Comparison of ENCODE assay signal across 29 cellular contexts in genomic region chr10:88377510-88377909, GRCh38.
"Had no signal": no experiment of that assay in that cellular context is flagged by ENCODE, and none has a peak within 500 bp of the region (broad histone marks: within the 10 kb centered on the region; RNA-seq: fewer than 3 reads in every experiment).

No MANE protein-coding gene starts in this region.

- DNase-seq: activated CD4-positive, alpha-beta memory T cell treated with anti-CD3 and anti-CD28 coated beads for 36 hours; activated CD4-positive, alpha-beta T cell treated with anti-CD3 and anti-CD28 coated beads, Interleukin-2, amount 10 ng/mL, durations not matched to agents 7 days and 5 days; activated CD4-positive, CD25-positive, alpha-beta regulatory T cell; activated CD8-positive, alpha-beta memory T cell treated with anti-CD3 and anti-CD28 coated beads for 24 hours; activated effector memory CD4-positive, alpha-beta T cell treated with anti-CD3 and anti-CD28 coated beads, Interleukin-2, amount 50 U/mL, for 16 hours; activated naive CD4-positive, alpha-beta T cell treated with Interleukin-2 at 50 U/mL for 16 hours; activated naive CD8-positive, alpha-beta T cell treated with anti-CD3 and anti-CD28 coated beads, Interleukin-2, amount 50 U/mL, for 24 hours; activated T-cell treated with anti-CD3 and anti-CD28 coated beads, Interleukin-2, amount 50 U/mL, for 4 hours; amygdala; brain microvascular endothelial cell; cerebellar nuclear complex; MV-4-11; NCI-H1105; NCI-H1436; NCI-H1694 treated with DMSO at 0.1 percent for 48 hours; NCI-H2029 treated with DMSO at 0.1 percent for 48 hours; NCI-H510A treated with DMSO at 0.1 percent for 48 hours; NCI-H69; NK-92 treated with Interleukin-12 subunit alpha and Interleukin-12 subunit beta, amount 100 ng/mL, for 24 hours; OCI-M1; Right ventricle myocardium superior; SJCRH30; SK-N-SH; T-helper 1 cell had no signal

- H3K4me1 ChIP-seq: SJCRH30 had no signal

- H3K9ac ChIP-seq: SK-N-SH had no signal

- H3K27me3 ChIP-seq: brain microvascular endothelial cell, cardiac muscle cell, SJCRH30 had no signal

- H3K27ac ChIP-seq: brain microvascular endothelial cell, cardiac muscle cell, RWPE1, SJCRH30, VCaP had no signal

- H3K36me3 ChIP-seq: brain microvascular endothelial cell, cardiac muscle cell, SJCRH30 had no signal

- ATAC-seq: activated naive CD4-positive, alpha-beta T cell treated with anti-CD3 and anti-CD28 coated beads, Interleukin-2, amount 50 U/mL, for 72 hours; activated naive CD8-positive, alpha-beta T cell treated with anti-CD3 and anti-CD28 coated beads, Interleukin-2, amount 50 U/mL, for 24 hours; activated T-cell treated with anti-CD3 and anti-CD28 coated beads, Interleukin-2, amount 50 U/mL, for 4 hours; Panc1 had no signal

- H3K9me3 ChIP-seq: SJCRH30 had no signal

- H3K4me3 ChIP-seq: cardiac muscle cell, SJCRH30 had no signal

- H3K4me2 ChIP-seq: SK-N-SH had no signal
